Comparison of ENCODE assay signal across 8 cellular contexts in genomic region chr16:57091990-57092785, GRCh38. TPM values are rescaled to one million over a fixed set of nuclear protein-coding genes. Genes with fewer than 3 reads are reported as not detected.
DNase-seq lines count a peak whose midpoint lies in the region; ATAC-seq and TF ChIP-seq lines count a peak whose summit lies in the region.

TSS of gene CPNE2 (plus strand) at chr16:57092583. CDS start at chr16:57110743, 18,160 bp downstream.

- TF ChIP-seq POLR2A in esophagus muscularis mucosa (IDR thresholded peaks at IDR 0.05; ENCODE audit: low read depth): no peak

- H3K4me3 Mint-ChIP-seq in CD8-positive, alpha-beta T cell: peak within 1 kb of the TSS; percentile 79

- peaks cover 14% of the 10 kb centered on the region for H3K4me1 Mint-ChIP-seq in CD8-positive, alpha-beta T cell (ENCODE audit: low read depth)

- 0% methylated on average over 11 of the region's 99 CpGs for WGBS in esophagus muscularis mucosa

- CTCF ChIA-PET in CD8-positive, alpha-beta T cell (lab: Charles Lee): interaction anchor here (0.8 to 7.8 kb wide), 24 partner anchors 9 to 128 kb away, joined by 3 to 69 read pairs (median 5); no protein-coding TSS in a partner anchor

- POLR2A ChIA-PET in CD8-positive, alpha-beta T cell (lab: Charles Lee): interaction anchor here (0.5 to 2.1 kb wide), 7 partner anchors 8 to 162 kb away, joined by 3 to 8 read pairs (median 3); no protein-coding TSS in a partner anchor

- no peak within 1 kb of the TSS for H3K27ac ChIP-seq in CD8-positive, alpha-beta T cell (ENCODE audit: low read depth, low read length)
- peak within 1 kb of the TSS; percentile 81 to 88 (median 84) for H3K27ac ChIP-seq in esophagus muscularis mucosa (replicated peaks in 1 of 4)
- H3K27ac ChIP-seq in substantia nigra (ENCODE audit: low read depth, low read length, poor library complexity, severe bottlenecking): peak within 1 kb of the TSS; percentile 99

- no peak for TF ChIP-seq EP300 in esophagus muscularis mucosa (IDR thresholded peaks at IDR 0.05)

- H3K27me3 ChIP-seq in CD8-positive, alpha-beta T cell (ENCODE audit: insufficient read depth, low read length): no peaks in the 10 kb centered on the region
- H3K27me3 ChIP-seq in esophagus muscularis mucosa: no peaks in the 10 kb centered on the region
- no peaks in the 10 kb centered on the region for H3K27me3 ChIP-seq in mononuclear cell (ENCODE audit: insufficient read depth, low read length)

- ATAC-seq in CD8-positive, alpha-beta T cell: peak; percentile 57
- ATAC-seq in GM19397 (IDR thresholded peaks at IDR 0.05; ENCODE audit: unreplicated experiment): peak; percentile 47

- peak within 1 kb of the TSS; percentile 13 for H3K27ac Mint-ChIP-seq in CD8-positive, alpha-beta T cell

- TF ChIP-seq CTCF in CD8-positive, alpha-beta T cell (IDR thresholded peaks at IDR 0.05): no peak
- peak in 1 of 3 experiments; percentile 11 for TF ChIP-seq CTCF in esophagus muscularis mucosa (IDR thresholded peaks at IDR 0.05)

- H3K36me3 ChIP-seq in CD8-positive, alpha-beta T cell (ENCODE audit: insufficient read depth, low read length): no peaks in the 10 kb centered on the region
- no peaks in the 10 kb centered on the region for H3K36me3 ChIP-seq in esophagus muscularis mucosa

- H3K9me3 ChIP-seq in CD8-positive, alpha-beta T cell (ENCODE audit: low read length): no peaks in the 10 kb centered on the region
- H3K9me3 ChIP-seq in esophagus muscularis mucosa (no peaks in the 10 kb centered on the region), mononuclear cell (ENCODE audit: low read depth, low read length) (no peaks in the 10 kb centered on the region)

- peak within 1 kb of the TSS; percentile 49 for H3K4me3 ChIP-seq in CD8-positive, alpha-beta T cell (ENCODE audit: low read depth, low read length)
- H3K4me3 ChIP-seq in esophagus muscularis mucosa (peak within 1 kb of the TSS; percentile 75 to 99 (median 87)), mononuclear cell (ENCODE audit: low read length) (peak within 1 kb of the TSS; percentile 50)

- H3K36me3 Mint-ChIP-seq in CD8-positive, alpha-beta T cell: no peaks in the 10 kb centered on the region

- peak in 1 of 7 experiments; percentile 20 for DNase-seq in CD8-positive, alpha-beta T cell
- DNase-seq in MV-4-11 (lab: John Stamatoyannopoulos, UW): peak; percentile 32
- DNase-seq in activated T-cell treated with anti-CD3 and anti-CD28 coated beads, Interleukin-2, amount 50 U/mL, for 1 hour: peak; percentile 45
- DNase-seq in esophagus muscularis mucosa (ENCODE audit: extremely low spot score): no peak
- DNase-seq in substantia nigra (lab: John Stamatoyannopoulos, UW): peak in 44 of 49 donors; percentile 36 to 84 (median 63)
- no peak for DNase-seq in NCI-H446 treated with DMSO at 0.1 percent for 48 hours (lab: John Stamatoyannopoulos, UW)

- intact Hi-C loops in CD8-positive, alpha-beta T cell (cut with DNase I, micrococcal nuclease): loop anchor here (1.0 to 10.0 kb wide), 5 partner anchors 43 to 203 kb away; partner anchors contain the start of gene ARL2BP (in 1 of the 2)
- intact Hi-C loops in esophagus muscularis mucosa (cut with DNase I): loop anchor here (5.0 to 10.0 kb wide), 3 partner anchors 153 to 330 kb away; partner anchors contain the start of gene ARL2BP

- peaks cover 14% of the 10 kb centered on the region for H3K4me1 ChIP-seq in CD8-positive, alpha-beta T cell (ENCODE audit: insufficient read depth, low read length)
- H3K4me1 ChIP-seq in esophagus muscularis mucosa (peaks cover 15 to 40% (median 29%) of the 10 kb centered on the region in 4 donors), mononuclear cell (ENCODE audit: insufficient read depth, low read length) (peaks cover 43% of the 10 kb centered on the region)

- H3K9me3 Mint-ChIP-seq in CD8-positive, alpha-beta T cell: no peaks in the 10 kb centered on the region

- H3K27me3 Mint-ChIP-seq in CD8-positive, alpha-beta T cell (ENCODE audit: low read depth): no peaks in the 10 kb centered on the region

RNA-seq across cellular contexts. Expression of gene CPNE2, which starts in this region (rescaled TPM):
- total RNA-seq in CD8-positive, alpha-beta T cell: 1 to 10 TPM; 5.7 to 6.8 TPM
- total RNA-seq in esophagus muscularis mucosa (10 to 100 TPM; 21.6 to 43.0 (median 34.9) TPM), mononuclear cell (13.3 TPM)

Comparison
In these comparisons a context has a peak if more than half of its experiments do, and no peak if none do; other contexts are left out.
1. DNase-seq: peak in MV-4-11 (single experiment), activated T-cell treated with anti-CD3 and anti-CD28 coated beads, Interleukin-2, amount 50 U/mL, for 1 hour (single experiment) and substantia nigra (44 of 49); none in esophagus muscularis mucosa (single experiment) and NCI-H446 treated with DMSO at 0.1 percent for 48 hours (single experiment).
2. Peak in every context shown above with its lines, with median percentiles within 50 percentile points of each other: H3K4me3 ChIP-seq.